8 cellular contexts compared by ENCODE assay signal in the genomic region with DNA sequence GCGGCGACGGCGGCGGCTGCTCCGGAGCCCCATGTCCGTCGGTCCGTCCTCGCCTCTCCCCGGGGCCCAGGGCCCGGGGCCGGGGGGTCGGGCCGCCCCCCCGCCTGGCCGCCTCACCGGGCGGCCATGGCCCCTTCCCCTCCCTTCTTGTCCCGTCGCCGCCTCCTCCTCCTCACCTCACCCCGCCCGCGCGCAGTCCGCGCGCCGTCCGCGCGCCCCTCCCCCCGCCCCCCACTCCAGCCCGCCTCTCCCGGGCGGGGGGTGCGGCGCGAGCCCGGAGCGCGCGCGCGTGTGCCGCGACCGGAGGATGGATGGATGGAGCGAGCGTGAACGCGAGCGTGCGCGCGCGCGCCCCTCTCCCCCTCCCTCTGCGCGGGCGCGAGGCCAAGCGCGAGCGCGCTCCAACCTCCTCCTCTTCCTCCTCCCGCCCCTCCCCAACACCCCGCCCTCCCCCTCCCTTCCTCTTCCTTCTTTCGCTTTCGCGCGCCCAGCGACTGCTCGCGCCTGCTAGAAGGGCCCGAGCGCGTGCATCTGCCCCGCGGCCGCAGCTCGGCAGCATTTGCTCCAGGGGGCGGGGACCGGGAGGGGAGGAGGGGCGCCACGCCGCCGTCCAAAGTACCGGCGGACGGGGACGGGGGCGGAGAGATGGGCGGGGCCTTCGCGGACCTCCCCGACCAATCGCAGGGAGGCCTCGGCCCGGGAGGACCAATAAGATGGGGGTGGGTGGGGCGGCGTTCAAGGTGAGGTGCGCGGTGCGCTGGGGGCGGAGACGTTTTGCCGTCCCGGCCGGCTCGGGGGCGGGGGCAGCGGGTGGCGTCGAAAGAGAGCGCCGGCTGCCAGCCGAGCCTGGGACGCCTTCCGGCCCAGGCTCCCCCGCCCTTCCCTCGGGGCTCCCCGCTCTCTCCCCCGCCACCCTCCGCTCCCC. TPM values are rescaled to one million over a fixed set of nuclear protein-coding genes. Genes with fewer than 3 reads are reported as not detected.
DNase-seq lines count a peak whose midpoint lies in the region; ATAC-seq and TF ChIP-seq lines count a peak whose summit lies in the region.

A gene with protein sequence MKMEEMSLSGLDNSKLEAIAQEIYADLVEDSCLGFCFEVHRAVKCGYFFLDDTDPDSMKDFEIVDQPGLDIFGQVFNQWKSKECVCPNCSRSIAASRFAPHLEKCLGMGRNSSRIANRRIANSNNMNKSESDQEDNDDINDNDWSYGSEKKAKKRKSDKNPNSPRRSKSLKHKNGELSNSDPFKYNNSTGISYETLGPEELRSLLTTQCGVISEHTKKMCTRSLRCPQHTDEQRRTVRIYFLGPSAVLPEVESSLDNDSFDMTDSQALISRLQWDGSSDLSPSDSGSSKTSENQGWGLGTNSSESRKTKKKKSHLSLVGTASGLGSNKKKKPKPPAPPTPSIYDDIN (minus strand): TSS at position 332 of the 925 bp plus-strand sequence. CDS start 1,814 bp downstream, outside the sequence.

- no peaks in the 10 kb centered on the region for H4K20me1 ChIP-seq in OCI-LY3 (ENCODE audit: insufficient read depth, low read length)

- TF ChIP-seq CTCF in Calu3 (IDR thresholded peaks at IDR 0.05; ENCODE audit: unreplicated experiment) (no peak), OCI-LY3 (IDR thresholded peaks at IDR 0.05; ENCODE audit: low read depth, low read length) (no peak), endothelial cell (IDR thresholded peaks at IDR 0.05; ENCODE audit: unreplicated experiment) (no peak)

- H3K4me1 Mint-ChIP-seq in Calu3 (ENCODE audit: low read depth, unreplicated experiment) (peaks cover 42% of the 10 kb centered on the region), endothelial cell (ENCODE audit: unreplicated experiment) (peaks cover 42% of the 10 kb centered on the region)

- peaks cover 18% of the 10 kb centered on the region for H3K36me3 ChIP-seq in OCI-LY3 (replicated peaks; ENCODE audit: low read depth, low read length)

- H3K4me3 Mint-ChIP-seq in Calu3 (ENCODE audit: low read depth, unreplicated experiment) (peak within 1 kb of the TSS; percentile 90), endothelial cell (ENCODE audit: unreplicated experiment) (peak within 1 kb of the TSS; percentile 93)

- peak within 1 kb of the TSS; percentile 97 for H3K9ac ChIP-seq in OCI-LY3 (ENCODE audit: low read length)

- H3K79me2 ChIP-seq in OCI-LY3 (ENCODE audit: low read length): peaks cover 28% of the 10 kb centered on the region

- ATAC-seq in GM21447 (IDR thresholded peaks at IDR 0.05; ENCODE audit: unreplicated experiment): peak; percentile 60

- no peaks in the 10 kb centered on the region for H3K9me3 ChIP-seq in OCI-LY3 (ENCODE audit: insufficient read depth, low read length)

- H3K4me1 ChIP-seq in OCI-LY3 (ENCODE audit: low read length): peaks cover 22% of the 10 kb centered on the region

- peak within 1 kb of the TSS; percentile 90 for H3K27ac Mint-ChIP-seq in Calu3 (ENCODE audit: unreplicated experiment)
- H3K27ac Mint-ChIP-seq in endothelial cell (ENCODE audit: unreplicated experiment): peak within 1 kb of the TSS; percentile 95

- H3K4me3 ChIP-seq in OCI-LY3 (ENCODE audit: low read length): peak within 1 kb of the TSS; percentile 96

- CTCF ChIA-PET in Calu3 (lab: Charles Lee): interaction anchor here (0.6 to 1.9 kb wide), 9 partner anchors 13 to 1622 kb away, joined by 3 to 10 read pairs (median 4); a partner anchor contains a TSS

- H3K27ac ChIP-seq in OCI-LY3 (ENCODE audit: low read length): peak within 1 kb of the TSS; percentile 91

- H3K9me3 Mint-ChIP-seq in Calu3 (ENCODE audit: low read depth, unreplicated experiment) (no peaks in the 10 kb centered on the region), endothelial cell (ENCODE audit: unreplicated experiment) (no peaks in the 10 kb centered on the region)

- H3K27me3 Mint-ChIP-seq in Calu3 (ENCODE audit: unreplicated experiment) (no peaks in the 10 kb centered on the region), endothelial cell (ENCODE audit: unreplicated experiment) (peaks cover 16% of the 10 kb centered on the region)

- no TSS peak for BruUV-seq in Calu3 (replicated peaks; lab: Mats Ljungman, UMichigan)

- no peak within 1 kb of the TSS for H2AFZ ChIP-seq in OCI-LY3 (ENCODE audit: low read depth, low read length)

- peak within 1 kb of the TSS; percentile 95 for H3K4me2 ChIP-seq in OCI-LY3 (ENCODE audit: low read length)

- H3K27me3 ChIP-seq in OCI-LY3 (ENCODE audit: low read depth, low read length): no peaks in the 10 kb centered on the region

- DNase-seq in Calu3 (peak; percentile 100), HuH-7.5 (ENCODE audit: low spot score) (peak; percentile 98), endothelial cell (ENCODE audit: low spot score) (peak; percentile 99), middle frontal gyrus (ENCODE audit: extremely low spot score, low spot score) (peak; percentile 85)
- peak; percentile 99 for DNase-seq in activated CD8-positive, alpha-beta memory T cell treated with anti-CD3 and anti-CD28 coated beads, Interleukin-2, amount 50 U/mL, for 48 hours
- DNase-seq in stimulated activated CD8-positive, alpha-beta memory T cell treated with anti-CD3 and anti-CD28 coated beads, Interleukin-2, amount 100 ng/mL, for 1 hour (ENCODE audit: low read depth in 2 of 2): peak; percentile 100

- H3K36me3 Mint-ChIP-seq in Calu3 (ENCODE audit: insufficient read depth, unreplicated experiment): peaks cover 61% of the 10 kb centered on the region
- H3K36me3 Mint-ChIP-seq in endothelial cell (ENCODE audit: low read depth, unreplicated experiment): peaks cover 27% of the 10 kb centered on the region

- intact Hi-C loops in Calu3 (cut with micrococcal nuclease; ENCODE audit: unreplicated experiment): loop anchor here (1.0 to 5.0 kb wide), 3 partner anchors 22 to 147 kb away; a partner anchor contains a TSS

RNA-seq across cellular contexts. Expression of the gene that starts here (rescaled TPM):
- total RNA-seq in Calu3 (2022) (93.1 and 112 TPM in 2 replicates), endothelial cell (ENCODE audit: unreplicated experiment) (152 TPM)

Comparison
In these comparisons a context has a peak if more than half of its experiments do, and no peak if none do; other contexts are left out.
1. Peak in every context shown above with its lines: DNase-seq, ATAC-seq, H3K4me3 ChIP-seq and H3K27ac ChIP-seq.